In genomic region chr1:16905856-16906702, GRCh38 we compare ENCODE assay signal across 11 cellular contexts. TPM values are rescaled to one million over a fixed set of nuclear protein-coding genes. Genes with fewer than 3 reads are reported as not detected.
A peak's percentile ranks its signal among the peaks of the same experiment; 100 is the strongest.
DNase-seq lines count a peak whose midpoint lies in the region; ATAC-seq, FAIRE-seq and TF ChIP-seq lines count a peak whose summit lies in the region.
"Had no signal": no experiment of that assay in that cellular context is flagged by ENCODE, and none has a peak within 500 bp of the region (broad histone marks: within the 10 kb centered on the region; RNA-seq: fewer than 3 reads in every experiment).

No MANE protein-coding gene starts in this region.

- CTCF ChIA-PET in activated CD4-positive, alpha-beta T cell treated with anti-CD3 and anti-CD28 coated beads, Interleukin-2, amount 10 ng/mL, durations not matched to agents 7 days and 5 days (lab: Charles Lee), result no interaction called here

- TF ChIP-seq CTCF in foreskin fibroblast (IDR thresholded peaks at IDR 0.05; ENCODE audit: low read depth, low read length), result no peak
- TF ChIP-seq CTCF in stomach (IDR thresholded peaks at IDR 0.05), result no peak

- no peaks in the 10 kb centered on the region for H3K27me3 Mint-ChIP-seq in activated CD4-positive, alpha-beta T cell treated with anti-CD3 and anti-CD28 coated beads, Interleukin-2, amount 10 ng/mL, durations not matched to agents 7 days and 5 days
- peaks cover 3% of the 10 kb centered on the region for H3K27me3 Mint-ChIP-seq in activated CD4-positive, alpha-beta T cell treated with anti-CD3 and anti-CD28 coated beads, Interleukin-2, amount 10 ng/mL, durations not matched to agents 24 days and 14 days
- no peaks in the 10 kb centered on the region for H3K27me3 Mint-ChIP-seq in activated naive CD8-positive, alpha-beta T cell treated with anti-CD3 and anti-CD28 coated beads for 36 hours

- peak; percentile 4 for DNase-seq in activated CD4-positive, alpha-beta T cell treated with anti-CD3 and anti-CD28 coated beads, Interleukin-2, amount 10 ng/mL, durations not matched to agents 7 days and 5 days
- DNase-seq in activated CD4-positive, alpha-beta T cell treated with anti-CD3 and anti-CD28 coated beads, Interleukin-2, amount 10 ng/mL, durations not matched to agents 24 days and 14 days, result no peak
- DNase-seq in RCC 7860 (ENCODE audit: low spot score), result peak; percentile 55
- DNase-seq in foreskin fibroblast, result peak; percentile 41 to 43
- DNase-seq in stomach, result no peak
- DNase-seq in activated naive CD8-positive, alpha-beta T cell treated with anti-CD3 and anti-CD28 coated beads for 36 hours, result no peak
- DNase-seq: erythroblast, NCI-H2227 treated with DMSO at 0.1 percent for 48 hours had no signal

- POLR2A ChIA-PET in activated CD4-positive, alpha-beta T cell treated with anti-CD3 and anti-CD28 coated beads, Interleukin-2, amount 10 ng/mL, durations not matched to agents 7 days and 5 days (lab: Charles Lee), result interaction anchor here (1.4 to 1.6 kb wide), 2 partner anchors 9 to 392 kb away, joined by 4 to 11 read pairs; no protein-coding TSS in a partner anchor

- ATAC-seq in GM19452 (IDR thresholded peaks at IDR 0.05; ENCODE audit: unreplicated experiment) (no peak), GM18909 (IDR thresholded peaks at IDR 0.05; ENCODE audit: poor library complexity, unreplicated experiment) (no peak)

- peaks cover 2% of the 10 kb centered on the region for H3K36me3 Mint-ChIP-seq in activated CD4-positive, alpha-beta T cell treated with anti-CD3 and anti-CD28 coated beads, Interleukin-2, amount 10 ng/mL, durations not matched to agents 7 days and 5 days (ENCODE audit: low read depth)
- H3K36me3 Mint-ChIP-seq in activated CD4-positive, alpha-beta T cell treated with anti-CD3 and anti-CD28 coated beads, Interleukin-2, amount 10 ng/mL, durations not matched to agents 24 days and 14 days (ENCODE audit: low read depth), result peaks cover 3% of the 10 kb centered on the region
- H3K36me3 Mint-ChIP-seq in activated naive CD8-positive, alpha-beta T cell treated with anti-CD3 and anti-CD28 coated beads for 36 hours, result no peaks in the 10 kb centered on the region

- peaks cover 35% of the 10 kb centered on the region for H3K4me1 Mint-ChIP-seq in activated CD4-positive, alpha-beta T cell treated with anti-CD3 and anti-CD28 coated beads, Interleukin-2, amount 10 ng/mL, durations not matched to agents 7 days and 5 days
- H3K4me1 Mint-ChIP-seq in activated CD4-positive, alpha-beta T cell treated with anti-CD3 and anti-CD28 coated beads, Interleukin-2, amount 10 ng/mL, durations not matched to agents 24 days and 14 days, result peaks cover 20% of the 10 kb centered on the region
- H3K4me1 Mint-ChIP-seq in activated naive CD8-positive, alpha-beta T cell treated with anti-CD3 and anti-CD28 coated beads for 36 hours, result peaks cover 17% of the 10 kb centered on the region

- H3K36me3 ChIP-seq in stomach, result no peaks in the 10 kb centered on the region

- no peak overlapping the region for H3K4me3 Mint-ChIP-seq in activated CD4-positive, alpha-beta T cell treated with anti-CD3 and anti-CD28 coated beads, Interleukin-2, amount 10 ng/mL, durations not matched to agents 7 days and 5 days
- no peak overlapping the region for H3K4me3 Mint-ChIP-seq in activated CD4-positive, alpha-beta T cell treated with anti-CD3 and anti-CD28 coated beads, Interleukin-2, amount 10 ng/mL, durations not matched to agents 24 days and 14 days
- no peak overlapping the region for H3K4me3 Mint-ChIP-seq in activated naive CD8-positive, alpha-beta T cell treated with anti-CD3 and anti-CD28 coated beads for 36 hours

- peak overlapping the region; percentile 83 to 98 (median 90) for H3K27ac ChIP-seq in stomach

- peaks cover 5% of the 10 kb centered on the region for H3K9me3 Mint-ChIP-seq in activated CD4-positive, alpha-beta T cell treated with anti-CD3 and anti-CD28 coated beads, Interleukin-2, amount 10 ng/mL, durations not matched to agents 7 days and 5 days
- H3K9me3 Mint-ChIP-seq in activated CD4-positive, alpha-beta T cell treated with anti-CD3 and anti-CD28 coated beads, Interleukin-2, amount 10 ng/mL, durations not matched to agents 24 days and 14 days, result no peaks in the 10 kb centered on the region
- H3K9me3 Mint-ChIP-seq in activated naive CD8-positive, alpha-beta T cell treated with anti-CD3 and anti-CD28 coated beads for 36 hours, result peaks cover 2% of the 10 kb centered on the region

- H3K27me3 ChIP-seq in stomach, result no peaks in the 10 kb centered on the region

- H3K4me1 ChIP-seq in stomach, result peaks cover 0 to 19% (median 16%) of the 10 kb centered on the region in 4 donors

- TF ChIP-seq EP300 in stomach (IDR thresholded peaks at IDR 0.05), result no peak

- H3K9me3 ChIP-seq in stomach, result peaks cover 0 to 15% (median 5%) of the 10 kb centered on the region in 4 donors

- intact Hi-C loops in activated CD4-positive, alpha-beta T cell treated with anti-CD3 and anti-CD28 coated beads, Interleukin-2, amount 10 ng/mL, durations not matched to agents 24 days and 14 days (cut with micrococcal nuclease), result loop anchor here (1.0 to 10.0 kb wide), 5 partner anchors 7 to 541 kb away; partner anchors contain the start of genes RNU1-1, RNU1-2, SDHB and SZRD1
- intact Hi-C loops in stomach (cut with DNase I; ENCODE audit: low total_unique reads), result no loop called here

- WGBS in stomach, 5 donors, result 74 to 86% (median 82%) methylated on average over 11 of the region's 11 CpGs

- TF ChIP-seq POLR2A in stomach (IDR thresholded peaks at IDR 0.05), result no peak

- no peak overlapping the region for H3K4me3 ChIP-seq in foreskin fibroblast (ENCODE audit: low read depth in 1 of 2, low read length in 2 of 2)
- H3K4me3 ChIP-seq in stomach, result no peak overlapping the region

- no peak for FAIRE-seq in RCC 7860 (lab: Jason Lieb, UNC)
- FAIRE-seq: urothelium cell line had no signal

- H3K27ac Mint-ChIP-seq in activated CD4-positive, alpha-beta T cell treated with anti-CD3 and anti-CD28 coated beads, Interleukin-2, amount 10 ng/mL, durations not matched to agents 7 days and 5 days, result no peak overlapping the region
- H3K27ac Mint-ChIP-seq in activated CD4-positive, alpha-beta T cell treated with anti-CD3 and anti-CD28 coated beads, Interleukin-2, amount 10 ng/mL, durations not matched to agents 24 days and 14 days, result no peak overlapping the region
- H3K27ac Mint-ChIP-seq in activated naive CD8-positive, alpha-beta T cell treated with anti-CD3 and anti-CD28 coated beads for 36 hours, result no peak overlapping the region

RNA-seq across cellular contexts. Expression of gene RNU1-2, which starts 10.3 kb away (rescaled TPM):
- 1,000 to 10,000 TPM; 2,316 to 2,477 TPM for total RNA-seq in activated CD4-positive, alpha-beta T cell treated with anti-CD3 and anti-CD28 coated beads, Interleukin-2, amount 10 ng/mL, durations not matched to agents 7 days and 5 days
- 1,962 and 2,189 TPM in 2 replicates for total RNA-seq in activated CD4-positive, alpha-beta T cell treated with anti-CD3 and anti-CD28 coated beads, Interleukin-2, amount 10 ng/mL, durations not matched to agents 24 days and 14 days
- total RNA-seq in stomach, result 1,000 to 10,000 TPM in 1 of 5 donors, under 1 TPM in 4; under 0.01 to 9,966 (median under 0.01) TPM
- not detected for polyA plus RNA-seq in stomach
- total RNA-seq in activated naive CD8-positive, alpha-beta T cell treated with anti-CD3 and anti-CD28 coated beads for 36 hours, result 100 to 1,000 TPM; 874 to 961 TPM

RNA-seq across cellular contexts. Expression of gene CROCC, which starts 15.7 kb away (rescaled TPM):
- 10 to 100 TPM; 30.7 to 37.3 TPM for total RNA-seq in activated CD4-positive, alpha-beta T cell treated with anti-CD3 and anti-CD28 coated beads, Interleukin-2, amount 10 ng/mL, durations not matched to agents 7 days and 5 days
- 23.4 and 27.0 TPM in 2 replicates for total RNA-seq in activated CD4-positive, alpha-beta T cell treated with anti-CD3 and anti-CD28 coated beads, Interleukin-2, amount 10 ng/mL, durations not matched to agents 24 days and 14 days
- 100 to 1,000 TPM in 1 of 5 donors, 10 to 100 TPM in 4; 14.0 to 942 (median 49.1) TPM for total RNA-seq in stomach
- 10 to 100 TPM; 17.0 to 27.1 (median 26.2) TPM for polyA plus RNA-seq in stomach
- total RNA-seq in activated naive CD8-positive, alpha-beta T cell treated with anti-CD3 and anti-CD28 coated beads for 36 hours, result 10 to 100 TPM; 24.7 to 26.3 TPM

Comparison
In these comparisons a context has a peak if more than half of its experiments do, and no peak if none do; other contexts are left out.
1. DNase-seq: peak in activated CD4-positive, alpha-beta T cell treated with anti-CD3 and anti-CD28 coated beads, Interleukin-2, amount 10 ng/mL, durations not matched to agents 7 days and 5 days (single experiment), RCC 7860 (single experiment) and foreskin fibroblast (2 of 2); none in activated CD4-positive, alpha-beta T cell treated with anti-CD3 and anti-CD28 coated beads, Interleukin-2, amount 10 ng/mL, durations not matched to agents 24 days and 14 days (single experiment), stomach (single experiment) and activated naive CD8-positive, alpha-beta T cell treated with anti-CD3 and anti-CD28 coated beads for 36 hours (single experiment).